ENCODE assay signal across 11 cellular contexts in genomic region chr5:58891971-58892343, GRCh38.
DNase-seq lines count a peak whose midpoint lies in the region; ATAC-seq and TF ChIP-seq lines count a peak whose summit lies in the region.
"Had no signal": no experiment of that assay in that cellular context is flagged by ENCODE, and none has a peak within 500 bp of the region (broad histone marks: within the 10 kb centered on the region; RNA-seq: fewer than 3 reads in every experiment).

No MANE protein-coding gene starts in this region.

- no peaks in the 10 kb centered on the region for H3K27me3 Mint-ChIP-seq in CD4-positive, alpha-beta T cell
- H3K27me3 Mint-ChIP-seq in stimulated activated naive B cell treated with anti-CD40 and anti-IgM and Interleukin-4, amounts not matched to agents 10 μg/mL and 1 μg/mL and 100 μg/mL, for 72 hours, result peaks cover 22 to 28% of the 10 kb centered on the region in 2 donors

- no peaks in the 10 kb centered on the region for H3K36me3 Mint-ChIP-seq in CD4-positive, alpha-beta T cell (ENCODE audit: low read depth)
- no peaks in the 10 kb centered on the region for H3K36me3 Mint-ChIP-seq in stimulated activated naive B cell treated with anti-CD40 and anti-IgM and Interleukin-4, amounts not matched to agents 10 μg/mL and 1 μg/mL and 100 μg/mL, for 72 hours

- H3K9me3 ChIP-seq in CD4-positive, alpha-beta T cell (ENCODE audit: control insufficient read depth, low read length), result no peaks in the 10 kb centered on the region
- H3K9me3 ChIP-seq in PC-3 (ENCODE audit: low read length) (no peaks in the 10 kb centered on the region), esophagus muscularis mucosa (no peaks in the 10 kb centered on the region), psoas muscle (no peaks in the 10 kb centered on the region)

- no peaks in the 10 kb centered on the region for H3K79me2 ChIP-seq in PC-3 (ENCODE audit: low read length)

- H3K27ac Mint-ChIP-seq in CD4-positive, alpha-beta T cell, result no peak overlapping the region
- no peak overlapping the region for H3K27ac Mint-ChIP-seq in stimulated activated naive B cell treated with anti-CD40 and anti-IgM and Interleukin-4, amounts not matched to agents 10 μg/mL and 1 μg/mL and 100 μg/mL, for 72 hours
- H3K27ac Mint-ChIP-seq: activated B cell treated with CpG ODN at 0.5 μM for 24 hours had no signal

- H3K27me3 ChIP-seq in CD4-positive, alpha-beta T cell (ENCODE audit: control insufficient read depth, insufficient read depth, low read length), result no peaks in the 10 kb centered on the region
- H3K27me3 ChIP-seq in PC-3 (ENCODE audit: low read length) (no peaks in the 10 kb centered on the region), esophagus muscularis mucosa (no peaks in the 10 kb centered on the region), psoas muscle (ENCODE audit: insufficient read depth in 3 of 3, low read length in 2 of 3) (no peaks in the 10 kb centered on the region)

- peaks cover 8% of the 10 kb centered on the region for H3K4me1 ChIP-seq in PC-3 (ENCODE audit: insufficient read depth, low read length)
- H3K4me1 ChIP-seq in esophagus muscularis mucosa, result peaks cover 8 to 27% (median 15%) of the 10 kb centered on the region in 4 donors
- peaks cover 20% of the 10 kb centered on the region for H3K4me1 ChIP-seq in psoas muscle

- TF ChIP-seq POLR2A in esophagus muscularis mucosa (IDR thresholded peaks at IDR 0.05; ENCODE audit: low read depth), result no peak

- POLR2A ChIA-PET in CD4-positive, alpha-beta T cell (lab: Charles Lee), result no interaction called here
- POLR2A ChIA-PET in PC-3 (lab: Charles Lee; ENCODE audit: unreplicated experiment), result interaction anchor here (0.6 to 0.7 kb wide), 2 partner anchors 52 to 1012 kb away, joined by 3 to 15 read pairs; no protein-coding TSS in a partner anchor

- ATAC-seq in CD4-positive, alpha-beta T cell (ENCODE audit: poor library complexity), result no peak
- ATAC-seq in PC-3 (no peak), psoas muscle (no peak), HG03095 (IDR thresholded peaks at IDR 0.05; ENCODE audit: unreplicated experiment) (no peak)
- no peak for ATAC-seq in stimulated activated naive B cell treated with anti-CD40 and anti-IgM and Interleukin-4, amounts not matched to agents 10 μg/mL and 1 μg/mL and 100 μg/mL, for 72 hours (replicated peaks)

- H3K4me2 ChIP-seq in PC-3 (ENCODE audit: low read length), result peak overlapping the region; percentile 88

- CTCF ChIA-PET in CD4-positive, alpha-beta T cell (lab: Charles Lee), result interaction anchor here (0.7 to 1.6 kb wide), 6 partner anchors 9 to 476 kb away, joined by 3 to 10 read pairs (median 4); no protein-coding TSS in a partner anchor
- CTCF ChIA-PET in PC-3 (lab: Charles Lee), result interaction anchor here (0.7 kb wide), 2 partner anchors 303 to 1113 kb away, joined by 3 to 8 read pairs; no protein-coding TSS in a partner anchor

- H3K4me3 Mint-ChIP-seq in CD4-positive, alpha-beta T cell, result no peak overlapping the region
- H3K4me3 Mint-ChIP-seq in stimulated activated naive B cell treated with anti-CD40 and anti-IgM and Interleukin-4, amounts not matched to agents 10 μg/mL and 1 μg/mL and 100 μg/mL, for 72 hours, result no peak overlapping the region
- H3K4me3 Mint-ChIP-seq: activated B cell treated with CpG ODN at 0.5 μM for 24 hours had no signal

- peak; percentile 60 for TF ChIP-seq CTCF in CD4-positive, alpha-beta T cell (IDR thresholded peaks at IDR 0.05)
- TF ChIP-seq CTCF in PC-3 (conservative IDR thresholded peaks at IDR 0.05; ENCODE audit: low read depth, low read length) (no peak), esophagus muscularis mucosa (IDR thresholded peaks at IDR 0.05) (no peak), psoas muscle (IDR thresholded peaks at IDR 0.05) (peak; percentile 0)

- H3K36me3 ChIP-seq in PC-3 (ENCODE audit: low read depth, low read length) (no peaks in the 10 kb centered on the region), esophagus muscularis mucosa (no peaks in the 10 kb centered on the region), psoas muscle (ENCODE audit: insufficient read depth in 1 of 2, low read depth in 1 of 2) (no peaks in the 10 kb centered on the region)

- no peak for DNase-seq in CD4-positive, alpha-beta T cell
- no peak for DNase-seq in PC-3
- no peak for DNase-seq in esophagus muscularis mucosa (ENCODE audit: extremely low spot score)
- DNase-seq in psoas muscle, result no peak
- DNase-seq in stimulated activated naive B cell treated with anti-CD40 and anti-IgM and Interleukin-4, amounts not matched to agents 10 μg/mL and 1 μg/mL and 100 μg/mL, for 72 hours, result no peak
- no peak for DNase-seq in SHP77 (lab: John Stamatoyannopoulos, UW)
- no peak for DNase-seq in NCI-H748 (lab: John Stamatoyannopoulos, UW; ENCODE audit: unreplicated experiment)
- DNase-seq: NCI-H1436 treated with DMSO at 0.1 percent for 48 hours had no signal

- peaks cover 27% of the 10 kb centered on the region for H3K4me1 Mint-ChIP-seq in CD4-positive, alpha-beta T cell (ENCODE audit: low read depth)
- peaks cover 3 to 8% of the 10 kb centered on the region in 2 donors for H3K4me1 Mint-ChIP-seq in stimulated activated naive B cell treated with anti-CD40 and anti-IgM and Interleukin-4, amounts not matched to agents 10 μg/mL and 1 μg/mL and 100 μg/mL, for 72 hours

- intact Hi-C loops in CD4-positive, alpha-beta T cell (cut with DNase I, micrococcal nuclease), result loop anchor here (1.0 to 2.0 kb wide), 2 partner anchors 115 to 282 kb away; no protein-coding TSS in a partner anchor
- intact Hi-C loops in PC-3 (cut with micrococcal nuclease) (loop anchor here (1.0 to 5.0 kb wide), 4 partner anchors 52 to 770 kb away; no protein-coding TSS in a partner anchor), esophagus muscularis mucosa (cut with DNase I) (no loop called here), psoas muscle (cut with DNase I) (loop anchor here (5.0 to 10.0 kb wide), 5 partner anchors 73 to 483 kb away; no protein-coding TSS in a partner anchor)

- peak overlapping the region; percentile 71 for H3K9ac ChIP-seq in PC-3 (ENCODE audit: low read length)

- H3K9me3 Mint-ChIP-seq in CD4-positive, alpha-beta T cell, result no peaks in the 10 kb centered on the region
- no peaks in the 10 kb centered on the region for H3K9me3 Mint-ChIP-seq in stimulated activated naive B cell treated with anti-CD40 and anti-IgM and Interleukin-4, amounts not matched to agents 10 μg/mL and 1 μg/mL and 100 μg/mL, for 72 hours
- H3K9me3 Mint-ChIP-seq: activated B cell treated with CpG ODN at 0.5 μM for 24 hours; activated T-helper 2 cell treated with anti-CD3 and anti-CD28 coated beads, Interferon-gamma antibody, Interleukin-2, Interleukin-4, amounts not matched to agents 10 μg/mL and 5 μg/mL and 100 μg/mL, durations not matched to agents 14 hours and 24 hours and 36 hours had no signal

- no peak overlapping the region for H3K27ac ChIP-seq in CD4-positive, alpha-beta T cell (ENCODE audit: low read depth, low read length)
- H3K27ac ChIP-seq in PC-3 (ENCODE audit: low read length) (peak overlapping the region; percentile 92), esophagus muscularis mucosa (replicated peaks in 1 of 4) (peak overlapping the region; percentile 16 to 67 (median 62)), psoas muscle (no peak overlapping the region)

- no peak for TF ChIP-seq EP300 in esophagus muscularis mucosa (IDR thresholded peaks at IDR 0.05)

- H4K20me1 ChIP-seq in PC-3 (ENCODE audit: low read length), result no peaks in the 10 kb centered on the region

- H2AFZ ChIP-seq in PC-3 (ENCODE audit: low read length), result peak overlapping the region; percentile 74; the same call in 1 of the 2 replicates

- H3K4me3 ChIP-seq in PC-3 (ENCODE audit: low read length), result peak overlapping the region; percentile 58; the same call in 1 of the 2 replicates
- H3K4me3 ChIP-seq in esophagus muscularis mucosa, result no peak overlapping the region
- H3K4me3 ChIP-seq in psoas muscle, result no peak overlapping the region

- no peaks in the 10 kb centered on the region for H3K9me2 ChIP-seq in PC-3 (replicated peaks; ENCODE audit: low read length)

- no TSS peak for BruUV-seq in PC-3 (replicated peaks; lab: Mats Ljungman, UMichigan)

- no peaks in the 10 kb centered on the region for H3F3A ChIP-seq in PC-3 (ENCODE audit: low read length, unreplicated experiment)

Comparison
In these comparisons a context has a peak if more than half of its experiments do, and no peak if none do; other contexts are left out.
1. H3K27ac ChIP-seq: peak in PC-3 (single experiment) and esophagus muscularis mucosa (4 of 4); none in CD4-positive, alpha-beta T cell (single experiment) and psoas muscle (single experiment).
2. CTCF ChIP-seq: peak in CD4-positive, alpha-beta T cell (single experiment) and psoas muscle (single experiment); none in PC-3 (single experiment) and esophagus muscularis mucosa (0 of 3).